In the genomic region with DNA sequence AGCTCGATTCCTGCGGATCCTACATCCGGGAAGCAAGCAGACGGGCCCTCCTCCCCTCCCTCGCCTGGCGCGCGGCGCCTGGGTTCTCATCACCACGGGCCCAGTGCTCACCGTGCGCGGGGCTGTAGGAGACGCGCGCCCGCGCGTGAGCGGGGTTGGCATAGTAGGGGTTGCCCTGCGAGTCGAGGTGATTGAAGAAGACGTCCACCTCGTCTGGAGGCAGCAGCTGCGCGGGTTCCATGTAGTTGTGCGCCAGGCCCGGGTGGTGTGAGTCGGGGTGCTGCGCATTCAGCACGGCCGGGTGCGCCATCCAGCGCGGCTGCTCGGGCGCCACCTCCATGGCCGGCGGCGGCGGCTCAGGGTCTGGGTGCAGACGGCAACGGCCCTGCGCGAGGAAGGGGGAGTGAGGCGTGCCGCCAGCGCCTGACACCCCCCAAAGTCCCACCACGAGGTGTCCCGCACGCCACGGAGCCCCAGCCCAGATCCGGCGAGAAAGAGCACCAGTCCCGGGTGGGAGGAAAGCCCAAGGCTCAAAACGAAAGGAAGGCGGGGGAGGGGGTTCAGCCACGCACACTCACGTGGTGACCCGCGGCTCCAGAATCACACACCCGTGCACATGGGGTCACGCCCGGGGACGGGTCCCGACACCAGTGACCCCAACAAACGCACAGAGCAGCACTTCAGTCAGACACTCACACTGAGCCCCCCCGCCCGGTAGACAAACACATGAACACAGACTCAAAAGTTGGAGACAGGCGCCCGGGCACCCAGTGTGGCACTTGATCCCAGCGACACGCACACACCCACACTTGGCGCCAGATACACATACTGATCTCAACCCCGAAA, we compare ENCODE assay signal across 1 cellular context.
TF ChIP-seq lines count a peak whose summit lies in the region.

No MANE protein-coding gene starts in this region.

TF ChIP-seq in K562, 482 proteins besides CTCF, POLR2A, EP300 and RAD21 (continued from another document and continues in another):
- TF ChIP-seq, protein P1, sequence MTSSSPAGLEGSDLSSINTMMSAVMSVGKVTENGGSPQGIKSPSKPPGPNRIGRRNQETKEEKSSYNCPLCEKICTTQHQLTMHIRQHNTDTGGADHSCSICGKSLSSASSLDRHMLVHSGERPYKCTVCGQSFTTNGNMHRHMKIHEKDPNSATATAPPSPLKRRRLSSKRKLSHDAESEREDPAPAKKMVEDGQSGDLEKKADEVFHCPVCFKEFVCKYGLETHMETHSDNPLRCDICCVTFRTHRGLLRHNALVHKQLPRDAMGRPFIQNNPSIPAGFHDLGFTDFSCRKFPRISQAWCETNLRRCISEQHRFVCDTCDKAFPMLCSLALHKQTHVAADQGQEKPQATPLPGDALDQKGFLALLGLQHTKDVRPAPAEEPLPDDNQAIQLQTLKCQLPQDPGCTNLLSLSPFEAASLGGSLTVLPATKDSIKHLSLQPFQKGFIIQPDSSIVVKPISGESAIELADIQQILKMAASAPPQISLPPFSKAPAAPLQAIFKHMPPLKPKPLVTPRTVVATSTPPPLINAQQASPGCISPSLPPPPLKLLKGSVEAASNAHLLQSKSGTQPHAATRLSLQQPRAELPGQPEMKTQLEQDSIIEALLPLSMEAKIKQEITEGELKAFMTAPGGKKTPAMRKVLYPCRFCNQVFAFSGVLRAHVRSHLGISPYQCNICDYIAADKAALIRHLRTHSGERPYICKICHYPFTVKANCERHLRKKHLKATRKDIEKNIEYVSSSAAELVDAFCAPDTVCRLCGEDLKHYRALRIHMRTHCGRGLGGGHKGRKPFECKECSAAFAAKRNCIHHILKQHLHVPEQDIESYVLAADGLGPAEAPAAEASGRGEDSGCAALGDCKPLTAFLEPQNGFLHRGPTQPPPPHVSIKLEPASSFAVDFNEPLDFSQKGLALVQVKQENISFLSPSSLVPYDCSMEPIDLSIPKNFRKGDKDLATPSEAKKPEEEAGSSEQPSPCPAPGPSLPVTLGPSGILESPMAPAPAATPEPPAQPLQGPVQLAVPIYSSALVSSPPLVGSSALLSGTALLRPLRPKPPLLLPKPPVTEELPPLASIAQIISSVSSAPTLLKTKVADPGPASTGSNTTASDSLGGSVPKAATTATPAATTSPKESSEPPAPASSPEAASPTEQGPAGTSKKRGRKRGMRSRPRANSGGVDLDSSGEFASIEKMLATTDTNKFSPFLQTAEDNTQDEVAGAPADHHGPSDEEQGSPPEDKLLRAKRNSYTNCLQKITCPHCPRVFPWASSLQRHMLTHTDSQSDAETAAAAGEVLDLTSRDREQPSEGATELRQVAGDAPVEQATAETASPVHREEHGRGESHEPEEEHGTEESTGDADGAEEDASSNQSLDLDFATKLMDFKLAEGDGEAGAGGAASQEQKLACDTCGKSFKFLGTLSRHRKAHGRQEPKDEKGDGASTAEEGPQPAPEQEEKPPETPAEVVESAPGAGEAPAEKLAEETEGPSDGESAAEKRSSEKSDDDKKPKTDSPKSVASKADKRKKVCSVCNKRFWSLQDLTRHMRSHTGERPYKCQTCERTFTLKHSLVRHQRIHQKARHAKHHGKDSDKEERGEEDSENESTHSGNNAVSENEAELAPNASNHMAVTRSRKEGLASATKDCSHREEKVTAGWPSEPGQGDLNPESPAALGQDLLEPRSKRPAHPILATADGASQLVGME (CRISPR knock-in tag; IDR thresholded peaks at IDR 0.05): no peak
- peak; percentile 75 for TF ChIP-seq HMGN3 (IDR thresholded peaks at IDR 0.05; ENCODE audit: borderline replicate concordance, extremely low read depth, insufficient read length, low read depth, low read length)
- TF ChIP-seq, protein P2, sequence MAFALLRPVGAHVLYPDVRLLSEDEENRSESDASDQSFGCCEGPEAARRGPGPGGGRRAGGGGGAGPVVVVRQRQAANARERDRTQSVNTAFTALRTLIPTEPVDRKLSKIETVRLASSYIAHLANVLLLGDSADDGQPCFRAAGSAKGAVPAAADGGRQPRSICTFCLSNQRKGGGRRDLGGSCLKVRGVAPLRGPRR (CRISPR knock-in tag; IDR thresholded peaks at IDR 0.05): no peak
- TF ChIP-seq, protein P3, sequence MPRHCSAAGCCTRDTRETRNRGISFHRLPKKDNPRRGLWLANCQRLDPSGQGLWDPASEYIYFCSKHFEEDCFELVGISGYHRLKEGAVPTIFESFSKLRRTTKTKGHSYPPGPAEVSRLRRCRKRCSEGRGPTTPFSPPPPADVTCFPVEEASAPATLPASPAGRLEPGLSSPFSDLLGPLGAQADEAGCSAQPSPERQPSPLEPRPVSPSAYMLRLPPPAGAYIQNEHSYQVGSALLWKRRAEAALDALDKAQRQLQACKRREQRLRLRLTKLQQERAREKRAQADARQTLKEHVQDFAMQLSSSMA (CRISPR knock-in tag; IDR thresholded peaks at IDR 0.05): no peak
- TF ChIP-seq, protein P4, sequence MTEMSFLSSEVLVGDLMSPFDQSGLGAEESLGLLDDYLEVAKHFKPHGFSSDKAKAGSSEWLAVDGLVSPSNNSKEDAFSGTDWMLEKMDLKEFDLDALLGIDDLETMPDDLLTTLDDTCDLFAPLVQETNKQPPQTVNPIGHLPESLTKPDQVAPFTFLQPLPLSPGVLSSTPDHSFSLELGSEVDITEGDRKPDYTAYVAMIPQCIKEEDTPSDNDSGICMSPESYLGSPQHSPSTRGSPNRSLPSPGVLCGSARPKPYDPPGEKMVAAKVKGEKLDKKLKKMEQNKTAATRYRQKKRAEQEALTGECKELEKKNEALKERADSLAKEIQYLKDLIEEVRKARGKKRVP (CRISPR knock-in tag; IDR thresholded peaks at IDR 0.05): no peak
- no peak for TF ChIP-seq ZNF24 (IDR thresholded peaks at IDR 0.05)
- TF ChIP-seq IRF2 (CRISPR knock-in tag; IDR thresholded peaks at IDR 0.05): no peak
- 0 out of 2 replicates have a peak, but pooled peaks have one; percentile 35 for TF ChIP-seq MXI1 (IDR thresholded peaks at IDR 0.05; ENCODE audit: low read depth, low read length)
- TF ChIP-seq SIX5 (IDR thresholded peaks at IDR 0.05; ENCODE audit: borderline replicate concordance in 1 of 2, insufficient read depth in 1 of 2, low read depth in 1 of 2, low read length in 2 of 2): no peak
- TF ChIP-seq CCNT2 (IDR thresholded peaks at IDR 0.05; ENCODE audit: borderline replicate concordance, extremely low read depth, insufficient read length, low read depth, low read length): peak; percentile 48
- TF ChIP-seq, protein P5, sequence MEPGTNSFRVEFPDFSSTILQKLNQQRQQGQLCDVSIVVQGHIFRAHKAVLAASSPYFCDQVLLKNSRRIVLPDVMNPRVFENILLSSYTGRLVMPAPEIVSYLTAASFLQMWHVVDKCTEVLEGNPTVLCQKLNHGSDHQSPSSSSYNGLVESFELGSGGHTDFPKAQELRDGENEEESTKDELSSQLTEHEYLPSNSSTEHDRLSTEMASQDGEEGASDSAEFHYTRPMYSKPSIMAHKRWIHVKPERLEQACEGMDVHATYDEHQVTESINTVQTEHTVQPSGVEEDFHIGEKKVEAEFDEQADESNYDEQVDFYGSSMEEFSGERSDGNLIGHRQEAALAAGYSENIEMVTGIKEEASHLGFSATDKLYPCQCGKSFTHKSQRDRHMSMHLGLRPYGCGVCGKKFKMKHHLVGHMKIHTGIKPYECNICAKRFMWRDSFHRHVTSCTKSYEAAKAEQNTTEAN (CRISPR knock-in tag; IDR thresholded peaks at IDR 0.05): no peak
- TF ChIP-seq KDM4B (IDR thresholded peaks at IDR 0.05; ENCODE audit: borderline replicate concordance in 2 of 2, low read depth in 1 of 2): peak in 1 of 2 experiments; percentile 23; a peak in 1 of 4 replicates
- TF ChIP-seq HCFC1 (IDR thresholded peaks at IDR 0.05; ENCODE audit: low read depth, low read length): no peak
- TF ChIP-seq, protein P6, sequence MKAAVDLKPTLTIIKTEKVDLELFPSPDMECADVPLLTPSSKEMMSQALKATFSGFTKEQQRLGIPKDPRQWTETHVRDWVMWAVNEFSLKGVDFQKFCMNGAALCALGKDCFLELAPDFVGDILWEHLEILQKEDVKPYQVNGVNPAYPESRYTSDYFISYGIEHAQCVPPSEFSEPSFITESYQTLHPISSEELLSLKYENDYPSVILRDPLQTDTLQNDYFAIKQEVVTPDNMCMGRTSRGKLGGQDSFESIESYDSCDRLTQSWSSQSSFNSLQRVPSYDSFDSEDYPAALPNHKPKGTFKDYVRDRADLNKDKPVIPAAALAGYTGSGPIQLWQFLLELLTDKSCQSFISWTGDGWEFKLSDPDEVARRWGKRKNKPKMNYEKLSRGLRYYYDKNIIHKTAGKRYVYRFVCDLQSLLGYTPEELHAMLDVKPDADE (conservative IDR thresholded peaks at IDR 0.05; ENCODE audit: control insufficient read depth, low read depth, low read length): no peak
- no peak for TF ChIP-seq ZFP30 (CRISPR knock-in tag; IDR thresholded peaks at IDR 0.05; ENCODE audit: borderline replicate concordance)
- TF ChIP-seq KAT7 (CRISPR knock-in tag; IDR thresholded peaks at IDR 0.05; ENCODE audit: borderline replicate concordance): peak; percentile 79; the same call in 1 of the 2 replicates
- no peak for TF ChIP-seq NEUROD1 (IDR thresholded peaks at IDR 0.05; ENCODE audit: borderline replicate concordance, low read depth, low read length, partially characterized antibody)
- TF ChIP-seq, protein P7, sequence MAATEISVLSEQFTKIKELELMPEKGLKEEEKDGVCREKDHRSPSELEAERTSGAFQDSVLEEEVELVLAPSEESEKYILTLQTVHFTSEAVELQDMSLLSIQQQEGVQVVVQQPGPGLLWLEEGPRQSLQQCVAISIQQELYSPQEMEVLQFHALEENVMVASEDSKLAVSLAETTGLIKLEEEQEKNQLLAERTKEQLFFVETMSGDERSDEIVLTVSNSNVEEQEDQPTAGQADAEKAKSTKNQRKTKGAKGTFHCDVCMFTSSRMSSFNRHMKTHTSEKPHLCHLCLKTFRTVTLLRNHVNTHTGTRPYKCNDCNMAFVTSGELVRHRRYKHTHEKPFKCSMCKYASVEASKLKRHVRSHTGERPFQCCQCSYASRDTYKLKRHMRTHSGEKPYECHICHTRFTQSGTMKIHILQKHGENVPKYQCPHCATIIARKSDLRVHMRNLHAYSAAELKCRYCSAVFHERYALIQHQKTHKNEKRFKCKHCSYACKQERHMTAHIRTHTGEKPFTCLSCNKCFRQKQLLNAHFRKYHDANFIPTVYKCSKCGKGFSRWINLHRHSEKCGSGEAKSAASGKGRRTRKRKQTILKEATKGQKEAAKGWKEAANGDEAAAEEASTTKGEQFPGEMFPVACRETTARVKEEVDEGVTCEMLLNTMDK (IDR thresholded peaks at IDR 0.05; ENCODE audit: borderline replicate concordance, insufficient read depth, low read depth, low read length, poor library complexity, severe bottlenecking): no peak
- TF ChIP-seq, protein P8, sequence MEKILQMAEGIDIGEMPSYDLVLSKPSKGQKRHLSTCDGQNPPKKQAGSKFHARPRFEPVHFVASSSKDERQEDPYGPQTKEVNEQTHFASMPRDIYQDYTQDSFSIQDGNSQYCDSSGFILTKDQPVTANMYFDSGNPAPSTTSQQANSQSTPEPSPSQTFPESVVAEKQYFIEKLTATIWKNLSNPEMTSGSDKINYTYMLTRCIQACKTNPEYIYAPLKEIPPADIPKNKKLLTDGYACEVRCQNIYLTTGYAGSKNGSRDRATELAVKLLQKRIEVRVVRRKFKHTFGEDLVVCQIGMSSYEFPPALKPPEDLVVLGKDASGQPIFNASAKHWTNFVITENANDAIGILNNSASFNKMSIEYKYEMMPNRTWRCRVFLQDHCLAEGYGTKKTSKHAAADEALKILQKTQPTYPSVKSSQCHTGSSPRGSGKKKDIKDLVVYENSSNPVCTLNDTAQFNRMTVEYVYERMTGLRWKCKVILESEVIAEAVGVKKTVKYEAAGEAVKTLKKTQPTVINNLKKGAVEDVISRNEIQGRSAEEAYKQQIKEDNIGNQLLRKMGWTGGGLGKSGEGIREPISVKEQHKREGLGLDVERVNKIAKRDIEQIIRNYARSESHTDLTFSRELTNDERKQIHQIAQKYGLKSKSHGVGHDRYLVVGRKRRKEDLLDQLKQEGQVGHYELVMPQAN (IDR thresholded peaks at IDR 0.05; ENCODE audit: borderline replicate concordance): no peak
- peak; percentile 40 for TF ChIP-seq PCBP1 (IDR thresholded peaks at IDR 0.05; ENCODE audit: low read depth, low read length, poor library complexity, severe bottlenecking)
- TF ChIP-seq NONO (IDR thresholded peaks at IDR 0.05; ENCODE audit: low read depth in 2 of 2, low read length in 1 of 2): no peak
- peak; percentile 87; the same call in 1 of the 2 replicates for TF ChIP-seq ZC3H4 (CRISPR knock-in tag; IDR thresholded peaks at IDR 0.05; ENCODE audit: borderline replicate concordance)
